In genomic region chr5:36417221-36417620, GRCh38 we compare ENCODE assay signal across 19 cellular contexts.
DNase-seq lines count a peak whose midpoint lies in the region; ATAC-seq and TF ChIP-seq lines count a peak whose summit lies in the region.
"Had no signal": no experiment of that assay in that cellular context is flagged by ENCODE, and none has a peak within 500 bp of the region (broad histone marks: within the 10 kb centered on the region; RNA-seq: fewer than 3 reads in every experiment).

No MANE protein-coding gene starts in this region.

- POLR2A ChIA-PET in PC-9 (lab: Charles Lee; ENCODE audit: unreplicated experiment) = no interaction called here
- POLR2A ChIA-PET in activated CD8-positive, alpha-beta T cell treated with anti-CD3 and anti-CD28 coated beads for 36 hours (lab: Charles Lee) = no interaction called here

- no CpG with 5 or more reads among the region's 3 CpGs for WGBS in mesendoderm (ENCODE audit: extremely low coverage, insufficient coverage, low lambda C conversion rate)

- H3K4me2 ChIP-seq in PC-9 (peak overlapping the region; percentile 71), mesendoderm (ENCODE audit: low read length) (no peak overlapping the region)

- no peak overlapping the region for H2AFZ ChIP-seq in PC-9

- no peak overlapping the region for H3K4ac ChIP-seq in mesendoderm (ENCODE audit: low read depth, low read length)

- peaks cover 53% of the 10 kb centered on the region for H3K4me1 ChIP-seq in PC-9 (replicated peaks; ENCODE audit: insufficient read depth)
- peaks cover 20% of the 10 kb centered on the region for H3K4me1 ChIP-seq in mesendoderm (ENCODE audit: control insufficient read depth, low read depth, low read length)
- H3K4me1 ChIP-seq: Peyer's patch had no signal

- H3K9me3 Mint-ChIP-seq in activated CD8-positive, alpha-beta T cell treated with anti-CD3 and anti-CD28 coated beads for 36 hours = no peaks in the 10 kb centered on the region
- H3K9me3 Mint-ChIP-seq: central memory CD8-positive, alpha-beta T cell; natural killer cell had no signal

- TF ChIP-seq CTCF in PC-9 (conservative IDR thresholded peaks at IDR 0.05) (no peak), epithelial cell of esophagus (IDR thresholded peaks at IDR 0.05; ENCODE audit: insufficient read depth, low read depth, low read length, missing control alignments) (no peak)
- TF ChIP-seq CTCF in activated CD8-positive, alpha-beta T cell treated with anti-CD3 and anti-CD28 coated beads for 36 hours (IDR thresholded peaks at IDR 0.05) = no peak

- H3K79me1 ChIP-seq in mesendoderm (ENCODE audit: low read length) = no peaks in the 10 kb centered on the region

- H3K9me3 ChIP-seq in PC-9 (ENCODE audit: insufficient read depth, low read depth) = no peaks in the 10 kb centered on the region
- H3K9me3 ChIP-seq: Peyer's patch had no signal

- H3K56ac ChIP-seq in mesendoderm (ENCODE audit: low read length) = no peak overlapping the region

- CTCF ChIA-PET in PC-9 (lab: Charles Lee) = interaction anchor here (1.0 kb wide), 1 partner anchor 338 kb away, joined by 3 read pairs; no protein-coding TSS in a partner anchor
- CTCF ChIA-PET in activated CD8-positive, alpha-beta T cell treated with anti-CD3 and anti-CD28 coated beads for 36 hours (lab: Charles Lee) = interaction anchor here (1.3 to 5.2 kb wide), 4 partner anchors 89 to 279 kb away, joined by 4 to 43 read pairs (median 6); no protein-coding TSS in a partner anchor

- no peak overlapping the region for H3K23ac ChIP-seq in mesendoderm (ENCODE audit: low read length)

- H4K5ac ChIP-seq in mesendoderm (ENCODE audit: low read length) = no peak overlapping the region

- DNase-seq in HT1080 (ENCODE audit: low read depth) = peak; percentile 56
- peak in 1 of 2 experiments; percentile 60 for DNase-seq in PC-9
- peak; percentile 78 for DNase-seq in epithelial cell of esophagus (ENCODE audit: low read depth)
- peak; percentile 74 for DNase-seq in mesendoderm
- DNase-seq in activated CD8-positive, alpha-beta T cell treated with anti-CD3 and anti-CD28 coated beads for 36 hours = no peak
- no peak for DNase-seq in activated CD4-positive, alpha-beta T cell treated with anti-CD3 and anti-CD28 coated beads, Interleukin-2, amount 50 U/mL, for 1 hour
- DNase-seq in DMS 273 (lab: John Stamatoyannopoulos, UW; ENCODE audit: unreplicated experiment) = no peak
- DNase-seq: activated CD4-positive, alpha-beta T cell treated with anti-CD3 and anti-CD28 coated beads for 36 hours; activated CD8-positive, alpha-beta memory T cell treated with anti-CD3 and anti-CD28 coated beads, Interleukin-2, amount 50 U/mL, for 48 hours; activated gamma-delta T cell treated with Interleukin-2 at 50 U/mL for 16 hours; amniotic stem cell; COR-L47; effector CD4-positive, alpha-beta T cell; natural killer cell; NCI-H1417; Peyer's patch; stimulated activated CD4-positive, alpha-beta T cell treated with anti-CD3 and anti-CD28 coated beads, Interleukin-4, amount 100 ng/mL, for 1 hour had no signal

- H3K27me3 ChIP-seq in PC-9 (ENCODE audit: insufficient read depth, low read depth) = no peaks in the 10 kb centered on the region
- H3K27me3 ChIP-seq in mesendoderm (ENCODE audit: insufficient read depth, low read length, poor library complexity) = peaks cover 2% of the 10 kb centered on the region
- H3K27me3 ChIP-seq: Peyer's patch had no signal

- H3K18ac ChIP-seq in mesendoderm (ENCODE audit: low read length) = no peak overlapping the region

- H4K20me1 ChIP-seq in PC-9 (ENCODE audit: insufficient read depth) = no peaks in the 10 kb centered on the region

- H3K9me2 ChIP-seq in PC-9 (ENCODE audit: insufficient read depth) = no peaks in the 10 kb centered on the region

- H3K27me3 Mint-ChIP-seq in activated CD8-positive, alpha-beta T cell treated with anti-CD3 and anti-CD28 coated beads for 36 hours = no peaks in the 10 kb centered on the region
- H3K27me3 Mint-ChIP-seq: activated CD4-positive, alpha-beta T cell treated with anti-CD3 and anti-CD28 coated beads for 36 hours had no signal

- intact Hi-C loops in PC-9 (cut with micrococcal nuclease; ENCODE audit: unreplicated experiment) = no loop called here
- intact Hi-C loops in activated CD8-positive, alpha-beta T cell treated with anti-CD3 and anti-CD28 coated beads for 36 hours (cut with micrococcal nuclease) = loop anchor here (5.0 kb wide), 1 partner anchor 90 kb away; no protein-coding TSS in a partner anchor

- no peak overlapping the region for H2AK5ac ChIP-seq in mesendoderm (ENCODE audit: low read length)

- BruUV-seq in PC-9 (replicated peaks; lab: Mats Ljungman, UMichigan) = no TSS peak

- no peak overlapping the region for H2BK5ac ChIP-seq in mesendoderm (ENCODE audit: low read length)

- H3K9ac ChIP-seq in mesendoderm (ENCODE audit: low read length) = no peak overlapping the region

- no peaks in the 10 kb centered on the region for H3K36me3 Mint-ChIP-seq in activated CD8-positive, alpha-beta T cell treated with anti-CD3 and anti-CD28 coated beads for 36 hours (ENCODE audit: low read depth)
- H3K36me3 Mint-ChIP-seq: natural killer cell had no signal

- H3K27ac ChIP-seq in PC-9 (peak overlapping the region; percentile 96), mesendoderm (ENCODE audit: low read depth, low read length) (no peak overlapping the region)
- H3K27ac ChIP-seq: Peyer's patch had no signal

- no peak overlapping the region for H3K4me3 Mint-ChIP-seq in activated CD8-positive, alpha-beta T cell treated with anti-CD3 and anti-CD28 coated beads for 36 hours
- H3K4me3 Mint-ChIP-seq: activated CD4-positive, alpha-beta T cell treated with anti-CD3 and anti-CD28 coated beads for 36 hours; central memory CD8-positive, alpha-beta T cell; natural killer cell had no signal

- H2BK120ac ChIP-seq in mesendoderm (ENCODE audit: low read depth, low read length) = no peak overlapping the region

- peaks cover 28% of the 10 kb centered on the region for H3F3A ChIP-seq in PC-9 (ENCODE audit: insufficient read depth, low read depth)

- no peak for ATAC-seq in activated CD8-positive, alpha-beta T cell treated with anti-CD3 and anti-CD28 coated beads for 36 hours
- ATAC-seq in HG02610 (IDR thresholded peaks at IDR 0.05; ENCODE audit: unreplicated experiment) = no peak
- ATAC-seq: activated CD4-positive, alpha-beta T cell treated with anti-CD3 and anti-CD28 coated beads for 36 hours; natural killer cell had no signal

- H3K27ac Mint-ChIP-seq in activated CD8-positive, alpha-beta T cell treated with anti-CD3 and anti-CD28 coated beads for 36 hours = no peak overlapping the region
- H3K27ac Mint-ChIP-seq: activated CD4-positive, alpha-beta T cell treated with anti-CD3 and anti-CD28 coated beads for 36 hours; natural killer cell had no signal

- H3K4me1 Mint-ChIP-seq in activated CD8-positive, alpha-beta T cell treated with anti-CD3 and anti-CD28 coated beads for 36 hours (ENCODE audit: low read depth) = peaks cover 3% of the 10 kb centered on the region
- H3K4me1 Mint-ChIP-seq: central memory CD8-positive, alpha-beta T cell had no signal

- no peaks in the 10 kb centered on the region for H3K79me2 ChIP-seq in PC-9 (ENCODE audit: low read depth)
- H3K79me2 ChIP-seq in mesendoderm (ENCODE audit: control insufficient read depth, insufficient read depth, low read length) = no peaks in the 10 kb centered on the region

- H2BK15ac ChIP-seq in mesendoderm (replicated peaks; ENCODE audit: low read depth) = peak overlapping the region; percentile 64

- H4K8ac ChIP-seq in mesendoderm (ENCODE audit: low read depth, low read length) = no peak overlapping the region

- H3K36me3 ChIP-seq in PC-9 (ENCODE audit: low read depth) (no peaks in the 10 kb centered on the region), mesendoderm (ENCODE audit: control insufficient read depth, insufficient read depth, low read length) (no peaks in the 10 kb centered on the region)
- H3K36me3 ChIP-seq: Peyer's patch had no signal

- H3K4me3 ChIP-seq in PC-9 (peak overlapping the region; percentile 41; the same call in 1 of the 2 replicates), epithelial cell of esophagus (ENCODE audit: low read length) (no peak overlapping the region), mesendoderm (ENCODE audit: low read length) (no peak overlapping the region)
- H3K4me3 ChIP-seq: Peyer's patch had no signal

Comparison
In these comparisons a context has a peak if more than half of its experiments do, and no peak if none do; other contexts are left out.
1. DNase-seq: peak in HT1080 (single experiment), epithelial cell of esophagus (single experiment) and mesendoderm (single experiment); none in activated CD8-positive, alpha-beta T cell treated with anti-CD3 and anti-CD28 coated beads for 36 hours (single experiment), activated CD4-positive, alpha-beta T cell treated with anti-CD3 and anti-CD28 coated beads, Interleukin-2, amount 50 U/mL, for 1 hour (single experiment) and DMS 273 (single experiment).